8 cellular contexts compared by ENCODE assay signal in the genomic region with DNA sequence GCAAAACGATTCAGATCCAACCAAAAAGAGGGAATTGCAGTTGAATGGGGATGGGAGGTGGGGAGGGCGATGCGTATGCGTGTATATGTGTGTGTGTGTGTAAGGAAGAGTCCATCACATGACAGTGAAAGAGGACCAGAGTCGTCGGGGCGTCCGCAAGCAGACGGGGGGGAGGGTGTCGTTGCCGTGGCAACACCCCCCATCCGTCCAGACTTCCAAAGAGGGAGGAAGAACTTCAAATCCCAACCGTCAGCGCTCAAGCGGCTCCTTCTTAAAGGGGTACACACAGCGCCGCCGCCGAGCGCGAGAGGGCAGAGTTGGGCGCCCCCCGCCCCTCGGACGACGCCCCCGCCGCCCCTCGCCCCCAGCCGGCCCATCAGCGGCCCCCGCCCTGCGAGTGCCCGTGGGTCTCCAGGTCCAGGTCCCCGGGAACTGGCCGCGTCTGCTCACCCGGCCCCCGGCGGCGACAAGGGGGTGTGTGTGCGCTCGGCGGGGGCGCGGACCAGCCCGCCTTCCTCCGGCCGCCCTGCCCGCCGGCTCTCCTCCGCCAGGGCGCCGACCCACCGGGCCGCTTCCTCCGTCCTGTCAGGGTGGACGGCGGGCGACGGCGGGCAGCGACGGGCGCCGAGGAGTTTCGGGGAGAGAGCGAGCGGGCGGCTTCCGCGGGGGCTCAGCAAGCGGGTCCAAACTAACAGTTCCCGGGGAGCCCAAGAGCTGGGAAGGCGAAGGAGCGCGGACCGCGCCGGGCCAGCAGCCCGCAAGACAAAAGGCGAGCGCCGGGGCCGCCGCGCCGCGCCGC. TPM values are rescaled to one million over a fixed set of nuclear protein-coding genes. Genes with fewer than 3 reads are reported as not detected.
DNase-seq lines count a peak whose midpoint lies in the region; ATAC-seq and TF ChIP-seq lines count a peak whose summit lies in the region.

No MANE protein-coding gene starts in this region.

- H3K36me3 Mint-ChIP-seq in activated CD4-positive, alpha-beta T cell treated with anti-CD3 and anti-CD28 coated beads, Interleukin-2, amount 10 ng/mL, durations not matched to agents 24 days and 14 days (ENCODE audit: low read depth): peaks cover 3% of the 10 kb centered on the region

- TF ChIP-seq CTCF in left lung (IDR thresholded peaks at IDR 0.05): no peak

- peaks cover 9 to 16% of the 10 kb centered on the region in 2 donors for H3K4me1 ChIP-seq in left lung

- DNase-seq in AML-193 (lab: John Stamatoyannopoulos, UW) (peak; percentile 30 to 52), NCI-H510A (lab: John Stamatoyannopoulos, UW) (peak; percentile 48), dermis microvascular lymphatic vessel endothelial cell (ENCODE audit: low read depth in 2 of 2) (peak; percentile 61 to 82), left lung (peak; percentile 83 to 88)
- DNase-seq in activated CD4-positive, alpha-beta T cell treated with anti-CD3 and anti-CD28 coated beads, Interleukin-2, amount 10 ng/mL, durations not matched to agents 24 days and 14 days: peak; percentile 82
- DNase-seq in stimulated activated CD4-positive, alpha-beta T cell treated with anti-CD3 and anti-CD28 coated beads, Interleukin-2, amount 100 ng/mL, for 48 hours: peak; percentile 20 to 28

- peaks cover 0 to 10% of the 10 kb centered on the region in 2 donors for H3K27me3 ChIP-seq in left lung

- peak overlapping the region; percentile 84 for H3K27ac Mint-ChIP-seq in activated CD4-positive, alpha-beta T cell treated with anti-CD3 and anti-CD28 coated beads, Interleukin-2, amount 10 ng/mL, durations not matched to agents 24 days and 14 days

- H3K9me3 ChIP-seq in left lung: no peaks in the 10 kb centered on the region

- H3K27ac ChIP-seq in left lung: peak overlapping the region; percentile 95

- H3K36me3 ChIP-seq in left lung: no peaks in the 10 kb centered on the region

- H3K9me3 Mint-ChIP-seq in activated CD4-positive, alpha-beta T cell treated with anti-CD3 and anti-CD28 coated beads, Interleukin-2, amount 10 ng/mL, durations not matched to agents 24 days and 14 days: no peaks in the 10 kb centered on the region

- H3K27me3 Mint-ChIP-seq in activated CD4-positive, alpha-beta T cell treated with anti-CD3 and anti-CD28 coated beads, Interleukin-2, amount 10 ng/mL, durations not matched to agents 24 days and 14 days: peaks cover 58% of the 10 kb centered on the region

- intact Hi-C loops in activated CD4-positive, alpha-beta T cell treated with anti-CD3 and anti-CD28 coated beads, Interleukin-2, amount 10 ng/mL, durations not matched to agents 24 days and 14 days (cut with micrococcal nuclease): loop anchor here (1.0 kb wide), 1 partner anchor 444 kb away; a partner anchor contains a TSS
- intact Hi-C loops in left lung (cut with DNase I): no loop called here

- H3K4me1 Mint-ChIP-seq in activated CD4-positive, alpha-beta T cell treated with anti-CD3 and anti-CD28 coated beads, Interleukin-2, amount 10 ng/mL, durations not matched to agents 24 days and 14 days: peaks cover 17% of the 10 kb centered on the region

- peak overlapping the region; percentile 95 for H3K4me3 Mint-ChIP-seq in activated CD4-positive, alpha-beta T cell treated with anti-CD3 and anti-CD28 coated beads, Interleukin-2, amount 10 ng/mL, durations not matched to agents 24 days and 14 days

- ATAC-seq in GM19043 (IDR thresholded peaks at IDR 0.05; ENCODE audit: low read depth, unreplicated experiment) (peak; percentile 15), HG03354 (IDR thresholded peaks at IDR 0.05; ENCODE audit: poor library complexity, severe bottlenecking, unreplicated experiment) (peak; percentile 20), left lung (peak; percentile 18)

- H3K4me3 ChIP-seq in left lung: peak overlapping the region; percentile 91 to 93

RNA-seq across cellular contexts. Expression of a gene that starts 0.7 kb away (rescaled TPM):
- 8.7 and 9.3 TPM in 2 replicates for total RNA-seq in activated CD4-positive, alpha-beta T cell treated with anti-CD3 and anti-CD28 coated beads, Interleukin-2, amount 10 ng/mL, durations not matched to agents 24 days and 14 days
- total RNA-seq in dermis microvascular lymphatic vessel endothelial cell: 11.0 and 15.0 TPM in 2 replicates
- total RNA-seq in left lung: 10 to 100 TPM; 12.2 to 13.3 TPM

Comparison
In these comparisons a context has a peak if more than half of its experiments do, and no peak if none do; other contexts are left out.
1. Peak in every context shown above with its lines: DNase-seq, ATAC-seq, H3K4me3 ChIP-seq and H3K27ac ChIP-seq.
2. DNase-seq: peak in every context shown above with its lines; median percentile 86 in left lung; 82 in activated CD4-positive, alpha-beta T cell treated with anti-CD3 and anti-CD28 coated beads, Interleukin-2, amount 10 ng/mL, durations not matched to agents 24 days and 14 days; 72 in dermis microvascular lymphatic vessel endothelial cell; 48 in NCI-H510A; 41 in AML-193; 24 in stimulated activated CD4-positive, alpha-beta T cell treated with anti-CD3 and anti-CD28 coated beads, Interleukin-2, amount 100 ng/mL, for 48 hours.